Comparison of ENCODE assay signal across 2 cellular contexts in genomic region chr6:3382399-3383279, GRCh38.
TF ChIP-seq lines count a peak whose summit lies in the region.

No MANE protein-coding gene starts in this region.

TF ChIP-seq in A549, 52 proteins besides CTCF, POLR2A, EP300 and RAD21 (continued from another document):
- TF ChIP-seq, protein P1, sequence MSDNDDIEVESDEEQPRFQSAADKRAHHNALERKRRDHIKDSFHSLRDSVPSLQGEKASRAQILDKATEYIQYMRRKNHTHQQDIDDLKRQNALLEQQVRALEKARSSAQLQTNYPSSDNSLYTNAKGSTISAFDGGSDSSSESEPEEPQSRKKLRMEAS (IDR thresholded peaks at IDR 0.05): no peak
TF ChIP-seq in A549: peak in this region for 3.

TF ChIP-seq in K562, 482 proteins besides CTCF, POLR2A, EP300 and RAD21 (continued from another document and continues in another):
- peak; percentile 12 for TF ChIP-seq E2F8 (IDR thresholded peaks at IDR 0.05; ENCODE audit: low read depth, partially characterized antibody)
- TF ChIP-seq MBD2 (IDR thresholded peaks at IDR 0.05; ENCODE audit: borderline replicate concordance, low read depth): no peak
- TF ChIP-seq BRF2 (IDR thresholded peaks at IDR 0.05; ENCODE audit: borderline replicate concordance, insufficient read depth, insufficient read length): no peak
- TF ChIP-seq SOX6 (IDR thresholded peaks at IDR 0.05): peak; percentile 54
- peak; percentile 80; the same call in 1 of the 2 replicates for TF ChIP-seq SMARCA5 (IDR thresholded peaks at IDR 0.05)
- 0 out of 2 replicates have a peak, but pooled peaks have one; percentile 21 for TF ChIP-seq ZNF263 (CRISPR knock-in tag; IDR thresholded peaks at IDR 0.05; ENCODE audit: borderline replicate concordance)
- no peak for TF ChIP-seq ZBTB9 (CRISPR knock-in tag; IDR thresholded peaks at IDR 0.05)
- TF ChIP-seq, protein P2, sequence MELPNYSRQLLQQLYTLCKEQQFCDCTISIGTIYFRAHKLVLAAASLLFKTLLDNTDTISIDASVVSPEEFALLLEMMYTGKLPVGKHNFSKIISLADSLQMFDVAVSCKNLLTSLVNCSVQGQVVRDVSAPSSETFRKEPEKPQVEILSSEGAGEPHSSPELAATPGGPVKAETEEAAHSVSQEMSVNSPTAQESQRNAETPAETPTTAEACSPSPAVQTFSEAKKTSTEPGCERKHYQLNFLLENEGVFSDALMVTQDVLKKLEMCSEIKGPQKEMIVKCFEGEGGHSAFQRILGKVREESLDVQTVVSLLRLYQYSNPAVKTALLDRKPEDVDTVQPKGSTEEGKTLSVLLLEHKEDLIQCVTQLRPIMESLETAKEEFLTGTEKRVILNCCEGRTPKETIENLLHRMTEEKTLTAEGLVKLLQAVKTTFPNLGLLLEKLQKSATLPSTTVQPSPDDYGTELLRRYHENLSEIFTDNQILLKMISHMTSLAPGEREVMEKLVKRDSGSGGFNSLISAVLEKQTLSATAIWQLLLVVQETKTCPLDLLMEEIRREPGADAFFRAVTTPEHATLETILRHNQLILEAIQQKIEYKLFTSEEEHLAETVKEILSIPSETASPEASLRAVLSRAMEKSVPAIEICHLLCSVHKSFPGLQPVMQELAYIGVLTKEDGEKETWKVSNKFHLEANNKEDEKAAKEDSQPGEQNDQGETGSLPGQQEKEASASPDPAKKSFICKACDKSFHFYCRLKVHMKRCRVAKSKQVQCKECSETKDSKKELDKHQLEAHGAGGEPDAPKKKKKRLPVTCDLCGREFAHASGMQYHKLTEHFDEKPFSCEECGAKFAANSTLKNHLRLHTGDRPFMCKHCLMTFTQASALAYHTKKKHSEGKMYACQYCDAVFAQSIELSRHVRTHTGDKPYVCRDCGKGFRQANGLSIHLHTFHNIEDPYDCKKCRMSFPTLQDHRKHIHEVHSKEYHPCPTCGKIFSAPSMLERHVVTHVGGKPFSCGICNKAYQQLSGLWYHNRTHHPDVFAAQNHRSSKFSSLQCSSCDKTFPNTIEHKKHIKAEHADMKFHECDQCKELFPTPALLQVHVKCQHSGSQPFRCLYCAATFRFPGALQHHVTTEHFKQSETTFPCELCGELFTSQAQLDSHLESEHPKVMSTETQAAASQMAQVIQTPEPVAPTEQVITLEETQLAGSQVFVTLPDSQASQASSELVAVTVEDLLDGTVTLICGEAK (IDR thresholded peaks at IDR 0.05): peak; percentile 99
- TF ChIP-seq, protein P2 (CRISPR knock-in tag; IDR thresholded peaks at IDR 0.05): peak; percentile 97
- no peak for TF ChIP-seq ARID3A (IDR thresholded peaks at IDR 0.05; ENCODE audit: borderline replicate concordance, low read depth, low read length)
- TF ChIP-seq ZBED1 (IDR thresholded peaks at IDR 0.05): no peak
- TF ChIP-seq MEF2A (IDR thresholded peaks at IDR 0.05; ENCODE audit: control insufficient read depth, low read depth, low read length): peak; percentile 81; the same call in 1 of the 2 replicates
- peak; percentile 51; the same call in 1 of the 2 replicates for TF ChIP-seq TSC22D4 (tag; IDR thresholded peaks at IDR 0.05)
- TF ChIP-seq, protein P3, sequence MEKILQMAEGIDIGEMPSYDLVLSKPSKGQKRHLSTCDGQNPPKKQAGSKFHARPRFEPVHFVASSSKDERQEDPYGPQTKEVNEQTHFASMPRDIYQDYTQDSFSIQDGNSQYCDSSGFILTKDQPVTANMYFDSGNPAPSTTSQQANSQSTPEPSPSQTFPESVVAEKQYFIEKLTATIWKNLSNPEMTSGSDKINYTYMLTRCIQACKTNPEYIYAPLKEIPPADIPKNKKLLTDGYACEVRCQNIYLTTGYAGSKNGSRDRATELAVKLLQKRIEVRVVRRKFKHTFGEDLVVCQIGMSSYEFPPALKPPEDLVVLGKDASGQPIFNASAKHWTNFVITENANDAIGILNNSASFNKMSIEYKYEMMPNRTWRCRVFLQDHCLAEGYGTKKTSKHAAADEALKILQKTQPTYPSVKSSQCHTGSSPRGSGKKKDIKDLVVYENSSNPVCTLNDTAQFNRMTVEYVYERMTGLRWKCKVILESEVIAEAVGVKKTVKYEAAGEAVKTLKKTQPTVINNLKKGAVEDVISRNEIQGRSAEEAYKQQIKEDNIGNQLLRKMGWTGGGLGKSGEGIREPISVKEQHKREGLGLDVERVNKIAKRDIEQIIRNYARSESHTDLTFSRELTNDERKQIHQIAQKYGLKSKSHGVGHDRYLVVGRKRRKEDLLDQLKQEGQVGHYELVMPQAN (IDR thresholded peaks at IDR 0.05; ENCODE audit: borderline replicate concordance): no peak
- TF ChIP-seq, protein P4, sequence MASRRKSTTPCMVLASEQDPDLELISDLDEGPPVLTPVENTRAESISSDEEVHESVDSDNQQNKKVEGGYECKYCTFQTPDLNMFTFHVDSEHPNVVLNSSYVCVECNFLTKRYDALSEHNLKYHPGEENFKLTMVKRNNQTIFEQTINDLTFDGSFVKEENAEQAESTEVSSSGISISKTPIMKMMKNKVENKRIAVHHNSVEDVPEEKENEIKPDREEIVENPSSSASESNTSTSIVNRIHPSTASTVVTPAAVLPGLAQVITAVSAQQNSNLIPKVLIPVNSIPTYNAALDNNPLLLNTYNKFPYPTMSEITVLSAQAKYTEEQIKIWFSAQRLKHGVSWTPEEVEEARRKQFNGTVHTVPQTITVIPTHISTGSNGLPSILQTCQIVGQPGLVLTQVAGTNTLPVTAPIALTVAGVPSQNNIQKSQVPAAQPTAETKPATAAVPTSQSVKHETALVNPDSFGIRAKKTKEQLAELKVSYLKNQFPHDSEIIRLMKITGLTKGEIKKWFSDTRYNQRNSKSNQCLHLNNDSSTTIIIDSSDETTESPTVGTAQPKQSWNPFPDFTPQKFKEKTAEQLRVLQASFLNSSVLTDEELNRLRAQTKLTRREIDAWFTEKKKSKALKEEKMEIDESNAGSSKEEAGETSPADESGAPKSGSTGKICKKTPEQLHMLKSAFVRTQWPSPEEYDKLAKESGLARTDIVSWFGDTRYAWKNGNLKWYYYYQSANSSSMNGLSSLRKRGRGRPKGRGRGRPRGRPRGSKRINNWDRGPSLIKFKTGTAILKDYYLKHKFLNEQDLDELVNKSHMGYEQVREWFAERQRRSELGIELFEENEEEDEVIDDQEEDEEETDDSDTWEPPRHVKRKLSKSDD (conservative IDR thresholded peaks at IDR 0.05; ENCODE audit: low read length): no peak
- no peak for TF ChIP-seq STAT5B (CRISPR knock-in tag; IDR thresholded peaks at IDR 0.05)
- TF ChIP-seq JUN (IDR thresholded peaks at IDR 0.05; ENCODE audit: borderline replicate concordance, low read depth, low read length): peak; percentile 62; the same call in 1 of the 2 replicates
- TF ChIP-seq JUN (CRISPR knock-in tag; IDR thresholded peaks at IDR 0.05; ENCODE audit: borderline replicate concordance): no peak
- no peak for TF ChIP-seq FUS (optimal IDR thresholded peaks at IDR 0.05; ENCODE audit: low read depth, low read length)
- peak in 1 of 2 experiments; percentile 2; a peak in 1 of 4 replicates for TF ChIP-seq TRIM24 (IDR thresholded peaks at IDR 0.05)
- 0 out of 2 replicates have a peak, but pooled peaks have one; percentile 14 for TF ChIP-seq DPF2 (IDR thresholded peaks at IDR 0.05)
- TF ChIP-seq SRF (CRISPR knock-in tag; IDR thresholded peaks at IDR 0.05): peak in 1 of 2 experiments; percentile 81; a peak in 2 of 4 replicates
- TF ChIP-seq E2F4 (CRISPR knock-in tag; IDR thresholded peaks at IDR 0.05; ENCODE audit: low read depth): no peak
- TF ChIP-seq HDGF (IDR thresholded peaks at IDR 0.05): peak; percentile 72; the same call in 1 of the 2 replicates
- peak; percentile 84 for TF ChIP-seq FOSL1 (tag; conservative IDR thresholded peaks at IDR 0.05)
- peak; percentile 68 for TF ChIP-seq JUND (IDR thresholded peaks at IDR 0.05; ENCODE audit: borderline replicate concordance, low read depth, low read length)
- TF ChIP-seq JUND (tag; IDR thresholded peaks at IDR 0.05; ENCODE audit: borderline replicate concordance, low read depth, low read length): peak; percentile 53; the same call in 1 of the 3 replicates
- peak in 1 of 2 experiments; percentile 18; a peak in 2 of 4 replicates for TF ChIP-seq FOXK2 (conservative IDR thresholded peaks at IDR 0.05 in 1 of 2, IDR thresholded peaks at IDR 0.05 in 1 of 2; ENCODE audit: low read depth in 2 of 2)
- peak; percentile 91 for TF ChIP-seq MEF2D (tag; conservative IDR thresholded peaks at IDR 0.05; ENCODE audit: low read depth)
- TF ChIP-seq BCOR (IDR thresholded peaks at IDR 0.05): 0 out of 2 replicates have a peak, but pooled peaks have one; percentile 5
- no peak for TF ChIP-seq SRSF9 (IDR thresholded peaks at IDR 0.05; ENCODE audit: borderline replicate concordance, low read depth, low read length)
- 0 out of 2 replicates have a peak, but pooled peaks have one; percentile 22 for TF ChIP-seq CXXC5 (CRISPR knock-in tag; IDR thresholded peaks at IDR 0.05)
